In genomic region chr12:38424436-38424835, GRCh38 we compare ENCODE assay signal across 25 cellular contexts.
A peak's percentile ranks its signal among the peaks of the same experiment; 100 is the strongest.
DNase-seq lines count a peak whose midpoint lies in the region; ATAC-seq and TF ChIP-seq lines count a peak whose summit lies in the region.
"Had no signal": no experiment of that assay in that cellular context is flagged by ENCODE, and none has a peak within 500 bp of the region (broad histone marks: within the 10 kb centered on the region; RNA-seq: fewer than 3 reads in every experiment).

No MANE protein-coding gene starts in this region.

- intact Hi-C loops in mammary epithelial cell (cut with micrococcal nuclease), result no loop called here
- intact Hi-C loops in MCF 10A (cut with micrococcal nuclease), result no loop called here
- intact Hi-C loops in PC-3 (cut with micrococcal nuclease), result no loop called here

- no peaks in the 10 kb centered on the region for H3K36me3 Mint-ChIP-seq in MCF 10A (ENCODE audit: insufficient read depth, unreplicated experiment)
- H3K36me3 Mint-ChIP-seq: CD14-positive monocyte; CD4-positive, alpha-beta memory T cell; CD4-positive, CD25-positive, alpha-beta regulatory T cell; CD8-positive, alpha-beta memory T cell had no signal

- peak; percentile 27; the same call in 1 of the 2 replicates for ATAC-seq in PC-3
- no peak for ATAC-seq in HG02571 (IDR thresholded peaks at IDR 0.05; ENCODE audit: unreplicated experiment)
- ATAC-seq: GM12878 had no signal

- H3K27ac Mint-ChIP-seq in MCF 10A (ENCODE audit: low read depth, unreplicated experiment), result no peak overlapping the region
- H3K27ac Mint-ChIP-seq: CD14-positive monocyte; CD4-positive, alpha-beta memory T cell; CD4-positive, CD25-positive, alpha-beta regulatory T cell had no signal

- CTCF ChIA-PET in mammary epithelial cell (lab: Charles Lee; ENCODE audit: low non-redundant PET), result no interaction called here
- CTCF ChIA-PET in MCF 10A (lab: Yijun Ruan, JAX), result no interaction called here
- CTCF ChIA-PET in PC-3 (lab: Charles Lee), result no interaction called here

- H3K9ac ChIP-seq in mammary epithelial cell (ENCODE audit: insufficient read depth, low read length), result no peak overlapping the region
- no peak overlapping the region for H3K9ac ChIP-seq in PC-3 (ENCODE audit: low read length)
- H3K9ac ChIP-seq: BLaER1 had no signal

- no peak overlapping the region for H3K4me3 Mint-ChIP-seq in MCF 10A (ENCODE audit: unreplicated experiment)
- H3K4me3 Mint-ChIP-seq: CD14-positive monocyte; CD4-positive, alpha-beta memory T cell; CD4-positive, CD25-positive, alpha-beta regulatory T cell; CD8-positive, alpha-beta memory T cell had no signal

- H3K79me2 ChIP-seq in mammary epithelial cell (ENCODE audit: insufficient read depth, low read length) (no peaks in the 10 kb centered on the region), PC-3 (ENCODE audit: low read length) (no peaks in the 10 kb centered on the region)

- H3K4me1 ChIP-seq in mammary epithelial cell (ENCODE audit: insufficient read depth, low read length) (no peaks in the 10 kb centered on the region), PC-3 (ENCODE audit: insufficient read depth, low read length) (no peaks in the 10 kb centered on the region)
- H3K4me1 ChIP-seq: BE2C, BLaER1 had no signal

- BruUV-seq in mammary epithelial cell (replicated peaks; lab: Mats Ljungman, UMichigan), result no TSS peak
- BruUV-seq in MCF 10A (replicated peaks; lab: Mats Ljungman, UMichigan), result no TSS peak
- BruUV-seq in PC-3 (replicated peaks; lab: Mats Ljungman, UMichigan), result no TSS peak

- H3K4me2 ChIP-seq in mammary epithelial cell (ENCODE audit: insufficient read depth, low read depth, low read length) (no peak overlapping the region), PC-3 (ENCODE audit: low read length) (no peak overlapping the region)
- H3K4me2 ChIP-seq: BLaER1 had no signal

- no peaks in the 10 kb centered on the region for H3K9me2 ChIP-seq in PC-3 (replicated peaks; ENCODE audit: low read length)

- H3K27ac ChIP-seq in mammary epithelial cell (ENCODE audit: insufficient read depth, low read depth, low read length) (no peak overlapping the region), PC-3 (ENCODE audit: low read length) (no peak overlapping the region)
- H3K27ac ChIP-seq: BLaER1 had no signal

- H3K9me3 ChIP-seq in mammary epithelial cell (replicated peaks; ENCODE audit: insufficient read depth, low read length) (no peaks in the 10 kb centered on the region), PC-3 (ENCODE audit: low read length) (no peaks in the 10 kb centered on the region)
- H3K9me3 ChIP-seq: BE2C, BLaER1 had no signal

- DNase-seq in mammary epithelial cell, result peak; percentile 84
- no peak for DNase-seq in MCF 10A (ENCODE audit: unreplicated experiment)
- no peak for DNase-seq in PC-3
- peak; percentile 68 for DNase-seq in epithelial cell of esophagus (ENCODE audit: low read depth)
- peak; percentile 4 for DNase-seq in kidney tubule cell (ENCODE audit: low spot score)
- DNase-seq in putamen (ENCODE audit: low spot score), result no peak
- DNase-seq in NCI-H1694 treated with DMSO at 0.1 percent for 48 hours (lab: John Stamatoyannopoulos, UW), result no peak
- DNase-seq: 8988T; ACHN; BE2C; C1 segment of cervical spinal cord; CD4-positive, CD25-positive, alpha-beta regulatory T cell; CD8-positive, alpha-beta memory T cell; COR-L47; DMS 273 treated with DMSO at 0.1 percent for 48 hours; DMS153; DMS79; DND-41; EL; GDM1 had no signal

- no peaks in the 10 kb centered on the region for H3K27me3 ChIP-seq in mammary epithelial cell (ENCODE audit: insufficient read depth, low read length)
- no peaks in the 10 kb centered on the region for H3K27me3 ChIP-seq in PC-3 (ENCODE audit: low read length)
- H3K27me3 ChIP-seq: BE2C, BLaER1 had no signal

- no peak for TF ChIP-seq CTCF in mammary epithelial cell (conservative IDR thresholded peaks at IDR 0.05 in 1 of 2, IDR thresholded peaks at IDR 0.05 in 1 of 2; ENCODE audit: extremely low read depth in 1 of 2, insufficient read depth in 1 of 2, low read depth in 1 of 2, low read length in 2 of 2)
- no peak for TF ChIP-seq CTCF in MCF 10A (IDR thresholded peaks at IDR 0.05; ENCODE audit: unreplicated experiment)
- no peak for TF ChIP-seq CTCF in PC-3 (conservative IDR thresholded peaks at IDR 0.05; ENCODE audit: low read depth, low read length)
- TF ChIP-seq CTCF in epithelial cell of esophagus (IDR thresholded peaks at IDR 0.05; ENCODE audit: insufficient read depth, low read depth, low read length, missing control alignments), result no peak

- H3K4me3 ChIP-seq in mammary epithelial cell (replicated peaks in 1 of 3; ENCODE audit: insufficient read depth in 1 of 3, low read depth in 2 of 3, low read length in 3 of 3) (no peak overlapping the region), PC-3 (ENCODE audit: low read length) (no peak overlapping the region), epithelial cell of esophagus (ENCODE audit: low read length) (no peak overlapping the region)
- H3K4me3 ChIP-seq: BLaER1, GM12878 had no signal

- dilution Hi-C loops in mammary epithelial cell (cut with HindIII; ENCODE audit: low sequenced_read_pairs), result no loop called here

- POLR2A ChIA-PET in MCF 10A (lab: Yijun Ruan, JAX) (no interaction called here), PC-3 (lab: Charles Lee; ENCODE audit: unreplicated experiment) (no interaction called here)

- no peaks in the 10 kb centered on the region for H3K4me1 Mint-ChIP-seq in MCF 10A (ENCODE audit: insufficient read depth, unreplicated experiment)
- H3K4me1 Mint-ChIP-seq: CD4-positive, alpha-beta memory T cell; CD4-positive, CD25-positive, alpha-beta regulatory T cell; CD8-positive, alpha-beta memory T cell had no signal

- H3K9me3 Mint-ChIP-seq in MCF 10A (ENCODE audit: unreplicated experiment), result no peaks in the 10 kb centered on the region

- H3K36me3 ChIP-seq in mammary epithelial cell (ENCODE audit: insufficient read depth, low read length), result no peaks in the 10 kb centered on the region
- no peaks in the 10 kb centered on the region for H3K36me3 ChIP-seq in PC-3 (ENCODE audit: low read depth, low read length)
- H3K36me3 ChIP-seq: BE2C, BLaER1 had no signal

- in situ Hi-C loops in mammary epithelial cell (cut with MboI; ENCODE audit: low sequenced_read_pairs in 2 of 2), result no loop called here

- 100% methylated on average over 1 of the region's 1 CpG for WGBS in mammary epithelial cell (ENCODE audit: low coverage, missing lambda C conversion rate)

- no peaks in the 10 kb centered on the region for H4K20me1 ChIP-seq in mammary epithelial cell (ENCODE audit: insufficient read depth, low read length)
- H4K20me1 ChIP-seq in PC-3 (ENCODE audit: low read length), result no peaks in the 10 kb centered on the region
- H4K20me1 ChIP-seq: BLaER1 had no signal

- H3F3A ChIP-seq in PC-3 (ENCODE audit: low read length, unreplicated experiment), result no peaks in the 10 kb centered on the region

- no peaks in the 10 kb centered on the region for H3K27me3 Mint-ChIP-seq in MCF 10A (ENCODE audit: insufficient read depth, unreplicated experiment)
- H3K27me3 Mint-ChIP-seq: CD4-positive, alpha-beta memory T cell; CD4-positive, CD25-positive, alpha-beta regulatory T cell; CD8-positive, alpha-beta memory T cell had no signal

- H2AFZ ChIP-seq in mammary epithelial cell (ENCODE audit: low read depth, low read length) (no peak overlapping the region), PC-3 (ENCODE audit: low read length) (no peak overlapping the region)

Comparison
In these comparisons a context has a peak if more than half of its experiments do, and no peak if none do; other contexts are left out.
1. DNase-seq: peak in mammary epithelial cell (single experiment), epithelial cell of esophagus (single experiment) and kidney tubule cell (single experiment); none in MCF 10A (single experiment), PC-3 (single experiment), putamen (single experiment) and NCI-H1694 treated with DMSO at 0.1 percent for 48 hours (single experiment).